ENCODE assay signal across 23 cellular contexts in genomic region chr3:119977353-119977752, GRCh38.
"Had no signal": no experiment of that assay in that cellular context is flagged by ENCODE, and none has a peak within 500 bp of the region (broad histone marks: within the 10 kb centered on the region; RNA-seq: fewer than 3 reads in every experiment).

No MANE protein-coding gene starts in this region.

- H3K4me3 Mint-ChIP-seq: activated naive CD8-positive, alpha-beta T cell; naive thymus-derived CD4-positive, alpha-beta T cell; neural crest cell; stimulated activated naive CD8-positive, alpha-beta T cell treated with anti-CD3 and anti-CD28 coated beads, Interleukin-15, Interleukin-2, amounts not matched to agents 100 ng/mL and 50 ng/mL, for 24 hours had no signal

- ATAC-seq: activated CD4-positive, CD25-positive, alpha-beta regulatory T cell treated with anti-CD3 and anti-CD28 coated beads, Interleukin-2, amount 50 U/mL, for 24 hours; gastrocnemius medialis; naive thymus-derived CD4-positive, alpha-beta T cell had no signal

- H3K27ac Mint-ChIP-seq: activated naive CD8-positive, alpha-beta T cell; stimulated activated naive CD8-positive, alpha-beta T cell treated with anti-CD3 and anti-CD28 coated beads, Interleukin-15, Interleukin-2, amounts not matched to agents 100 ng/mL and 50 ng/mL, for 24 hours had no signal

- DNase-seq: activated CD4-positive, alpha-beta T cell treated with anti-CD3 and anti-CD28 coated beads for 48 hours; activated CD4-positive, alpha-beta T cell treated with anti-CD3 and anti-CD28 coated beads, Interleukin-2, amount 50 U/mL, for 48 hours; activated CD8-positive, alpha-beta memory T cell treated with anti-CD3 and anti-CD28 coated beads for 24 hours; activated effector memory CD4-positive, alpha-beta T cell treated with Interleukin-2 at 50 U/mL for 16 hours; activated naive CD4-positive, alpha-beta T cell treated with Interleukin-2 at 50 U/mL for 16 hours; anterior cingulate cortex; dorsolateral prefrontal cortex; effector memory CD4-positive, alpha-beta T cell; erythroblast; gastrocnemius medialis; glutamatergic neuron; hippocampal formation; mammary epithelial cell; midbrain; naive thymus-derived CD4-positive, alpha-beta T cell; nucleus accumbens; psoas muscle; stimulated activated CD4-positive, alpha-beta T cell treated with anti-CD3 and anti-CD28 coated beads, Interleukin-2, amount 100 ng/mL, for 48 hours; trophoblast cell had no signal

- H3K27me3 Mint-ChIP-seq: activated naive CD8-positive, alpha-beta T cell; naive thymus-derived CD4-positive, alpha-beta T cell; stimulated activated naive CD8-positive, alpha-beta T cell treated with anti-CD3 and anti-CD28 coated beads, Interleukin-15, Interleukin-2, amounts not matched to agents 100 ng/mL and 50 ng/mL, for 24 hours had no signal
